ENCODE assay signal across 34 cellular contexts in genomic region chr7:82202107-82202506, GRCh38.
"Had no signal": no experiment of that assay in that cellular context is flagged by ENCODE, and none has a peak within 500 bp of the region (broad histone marks: within the 10 kb centered on the region; RNA-seq: fewer than 3 reads in every experiment).

No MANE protein-coding gene starts in this region.

- H3K36me3 Mint-ChIP-seq: activated naive CD4-positive, alpha-beta T cell treated with anti-CD3 and anti-CD28 coated beads, Interleukin-2, amount 50 U/mL, for 24 hours; activated naive CD8-positive, alpha-beta T cell treated with anti-CD3 and anti-CD28 coated beads for 36 hours had no signal

- FAIRE-seq: frontal cortex had no signal

- H3K9me3 Mint-ChIP-seq: activated B cell treated with CpG ODN at 0.5 μM for 24 hours; activated CD8-positive, alpha-beta T cell treated with anti-CD3 and anti-CD28 coated beads for 36 hours; activated naive CD4-positive, alpha-beta T cell treated with anti-CD3 and anti-CD28 coated beads, Interleukin-2, amount 50 U/mL, for 24 hours; activated naive CD8-positive, alpha-beta T cell treated with anti-CD3 and anti-CD28 coated beads for 36 hours; activated naive CD8-positive, alpha-beta T cell treated with anti-CD3 and anti-CD28 coated beads, Interleukin-2, amount 50 U/mL, for 24 hours; activated T-helper 1 cell treated with anti-CD3 and anti-CD28 coated beads, Interleukin-12 subunit alpha, Interleukin-12 subunit beta, Interleukin-2, Interleukin-4 antibody, amounts not matched to agents 30 ng/mL and 10 ng/mL and 1 ng/mL, durations not matched to agents 14 hours and 24 hours and 36 hours; activated T-helper 2 cell treated with anti-CD3 and anti-CD28 coated beads, Interferon-gamma antibody, Interleukin-2, Interleukin-4, amounts not matched to agents 10 μg/mL and 5 μg/mL and 100 μg/mL, durations not matched to agents 14 hours and 24 hours and 36 hours; dendritic cell treated with granulocyte-macrophage colony-stimulating factor and Interleukin-4, amounts not matched to agents 40 ng/mL and 50 ng/mL, for 4 days had no signal

- H3K27ac Mint-ChIP-seq: activated B cell treated with CpG ODN at 0.5 μM for 24 hours; activated CD8-positive, alpha-beta T cell treated with anti-CD3 and anti-CD28 coated beads for 36 hours; activated naive CD4-positive, alpha-beta T cell treated with anti-CD3 and anti-CD28 coated beads for 36 hours; activated naive CD4-positive, alpha-beta T cell treated with anti-CD3 and anti-CD28 coated beads, Interleukin-2, amount 50 U/mL, for 24 hours; activated naive CD8-positive, alpha-beta T cell treated with anti-CD3 and anti-CD28 coated beads for 36 hours; activated naive CD8-positive, alpha-beta T cell treated with anti-CD3 and anti-CD28 coated beads, Interleukin-2, amount 50 U/mL, for 24 hours; activated T-helper 1 cell treated with anti-CD3 and anti-CD28 coated beads, Interleukin-12 subunit alpha, Interleukin-12 subunit beta, Interleukin-2, Interleukin-4 antibody, amounts not matched to agents 30 ng/mL and 10 ng/mL and 1 ng/mL, durations not matched to agents 14 hours and 24 hours and 36 hours; activated T-helper 2 cell treated with anti-CD3 and anti-CD28 coated beads, Interferon-gamma antibody, Interleukin-2, Interleukin-4, amounts not matched to agents 10 μg/mL and 5 μg/mL and 100 μg/mL, durations not matched to agents 14 hours and 24 hours and 36 hours; dendritic cell treated with granulocyte-macrophage colony-stimulating factor and Interleukin-4, amounts not matched to agents 40 ng/mL and 50 ng/mL, for 4 days; endodermal cell; T-helper 17 cell; T-helper 2 cell treated with Interferon-gamma antibody and Interleukin-4, amounts not matched to agents 5 μg/mL and 100 μg/mL, for 36 hours had no signal

- ATAC-seq: activated CD4-positive, CD25-positive, alpha-beta regulatory T cell treated with anti-CD3 and anti-CD28 coated beads, Interleukin-2, amount 50 U/mL, for 24 hours; activated CD8-positive, alpha-beta T cell treated with anti-CD3 and anti-CD28 coated beads for 36 hours; activated naive CD8-positive, alpha-beta T cell treated with anti-CD3 and anti-CD28 coated beads, Interleukin-2, amount 50 U/mL, for 24 hours; body of pancreas; esophagus mucosa; T-helper 17 cell had no signal

- H3K27me3 Mint-ChIP-seq: activated B cell treated with CpG ODN at 0.5 μM for 24 hours; activated CD8-positive, alpha-beta T cell treated with anti-CD3 and anti-CD28 coated beads for 36 hours; activated naive CD4-positive, alpha-beta T cell treated with anti-CD3 and anti-CD28 coated beads, Interleukin-2, amount 50 U/mL, for 24 hours; activated naive CD8-positive, alpha-beta T cell treated with anti-CD3 and anti-CD28 coated beads for 36 hours; activated naive CD8-positive, alpha-beta T cell treated with anti-CD3 and anti-CD28 coated beads, Interleukin-2, amount 50 U/mL, for 24 hours; dendritic cell treated with granulocyte-macrophage colony-stimulating factor and Interleukin-4, amounts not matched to agents 40 ng/mL and 50 ng/mL, for 4 days; T-helper 17 cell had no signal

- DNase-seq: activated B cell treated with CpG ODN at 0.5 μM for 24 hours; activated CD4-positive, alpha-beta T cell treated with anti-CD3 and anti-CD28 coated beads for 48 hours; activated CD4-positive, alpha-beta T cell treated with anti-CD3 and anti-CD28 coated beads, Interleukin-2, amount 50 U/mL, for 1 hour; activated CD4-positive, alpha-beta T cell treated with anti-CD3 and anti-CD28 coated beads, Interleukin-2, amount 50 U/mL, for 48 hours; activated CD8-positive, alpha-beta memory T cell treated with anti-CD3 and anti-CD28 coated beads for 24 hours; activated CD8-positive, alpha-beta T cell treated with anti-CD3 and anti-CD28 coated beads for 36 hours; activated effector memory CD4-positive, alpha-beta T cell treated with anti-CD3 and anti-CD28 coated beads, Interleukin-2, amount 50 U/mL, for 16 hours; activated naive CD4-positive, alpha-beta T cell treated with anti-CD3 and anti-CD28 coated beads for 36 hours; activated naive CD8-positive, alpha-beta T cell treated with anti-CD3 and anti-CD28 coated beads for 36 hours; activated naive CD8-positive, alpha-beta T cell treated with anti-CD3 and anti-CD28 coated beads, Interleukin-2, amount 50 U/mL, for 24 hours; activated T-cell treated with anti-CD3 and anti-CD28 coated beads, Interleukin-2, amount 50 U/mL, for 48 hours; adrenal gland; amygdala; aorta; body of pancreas; central memory CD4-positive, alpha-beta T cell; cerebellar nuclear complex; dorsolateral prefrontal cortex; effector memory CD4-positive, alpha-beta T cell; endodermal cell; foreskin fibroblast; head of caudate nucleus; T-helper 1 cell; T-helper 17 cell; T1000; WERI-Rb-1 had no signal

- H3K4me1 Mint-ChIP-seq: activated B cell treated with CpG ODN at 0.5 μM for 24 hours; activated naive CD4-positive, alpha-beta T cell treated with anti-CD3 and anti-CD28 coated beads, Interleukin-2, amount 50 U/mL, for 24 hours; activated naive CD8-positive, alpha-beta T cell treated with anti-CD3 and anti-CD28 coated beads for 36 hours; activated naive CD8-positive, alpha-beta T cell treated with anti-CD3 and anti-CD28 coated beads, Interleukin-2, amount 50 U/mL, for 24 hours; T-helper 17 cell had no signal

- H3K4me3 Mint-ChIP-seq: activated B cell treated with CpG ODN at 0.5 μM for 24 hours; activated CD8-positive, alpha-beta T cell treated with anti-CD3 and anti-CD28 coated beads for 36 hours; activated naive CD4-positive, alpha-beta T cell treated with anti-CD3 and anti-CD28 coated beads for 36 hours; activated naive CD4-positive, alpha-beta T cell treated with anti-CD3 and anti-CD28 coated beads, Interleukin-2, amount 50 U/mL, for 24 hours; activated naive CD8-positive, alpha-beta T cell treated with anti-CD3 and anti-CD28 coated beads for 36 hours; activated naive CD8-positive, alpha-beta T cell treated with anti-CD3 and anti-CD28 coated beads, Interleukin-2, amount 50 U/mL, for 24 hours; activated T-helper 1 cell treated with anti-CD3 and anti-CD28 coated beads, Interleukin-12 subunit alpha, Interleukin-12 subunit beta, Interleukin-2, Interleukin-4 antibody, amounts not matched to agents 30 ng/mL and 10 ng/mL and 1 ng/mL, durations not matched to agents 14 hours and 24 hours and 36 hours; dendritic cell treated with granulocyte-macrophage colony-stimulating factor and Interleukin-4, amounts not matched to agents 40 ng/mL and 50 ng/mL, for 4 days; endodermal cell; T-helper 17 cell; T-helper 2 cell treated with Interferon-gamma antibody and Interleukin-4, amounts not matched to agents 5 μg/mL and 100 μg/mL, for 36 hours had no signal
